Comparison of ENCODE assay signal across 8 cellular contexts in the genomic region with DNA sequence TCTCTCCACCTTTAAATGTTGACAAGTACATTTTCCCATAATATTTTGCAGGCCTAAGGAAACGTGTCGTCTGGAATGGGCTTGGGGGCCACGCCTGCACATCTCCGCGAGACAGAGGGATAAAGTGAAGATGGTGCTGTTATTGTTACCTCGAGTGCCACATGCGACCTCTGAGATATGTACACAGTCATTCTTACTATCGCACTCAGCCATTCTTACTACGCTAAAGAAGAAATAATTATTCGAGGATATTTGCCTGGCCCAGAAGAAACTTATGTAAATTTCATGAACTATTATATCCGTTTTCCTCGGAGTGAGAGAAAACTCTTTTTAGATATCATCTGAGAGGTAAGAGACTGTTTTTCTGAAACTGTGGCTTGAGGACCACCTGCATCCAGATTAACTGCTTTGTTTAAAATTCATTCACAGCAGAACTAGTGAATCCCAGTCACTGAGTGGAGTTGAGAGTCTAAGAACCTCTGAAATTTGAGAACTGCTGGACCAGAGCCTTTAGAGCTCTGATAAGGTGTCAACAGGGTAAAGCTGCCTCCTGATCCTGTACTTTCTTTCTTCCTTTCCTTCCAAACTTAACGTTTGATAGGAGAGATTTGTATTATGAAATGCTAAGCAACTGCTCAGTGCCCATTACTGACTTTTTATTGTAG. TPM values are rescaled to one million over a fixed set of nuclear protein-coding genes. Genes with fewer than 3 reads are reported as not detected.
DNase-seq lines count a peak whose midpoint lies in the region; ATAC-seq, FAIRE-seq and TF ChIP-seq lines count a peak whose summit lies in the region.

No MANE protein-coding gene starts in this region.

- in situ Hi-C loops in GM13976 (cut with MboI; ENCODE audit: low sequenced_read_pairs, unreplicated experiment) = no loop called here

- H3K9me3 ChIP-seq in keratinocyte (ENCODE audit: control insufficient read depth, low read depth, low read length) = no peaks in the 10 kb centered on the region

- peak overlapping the region; percentile 75 for H3K4me3 ChIP-seq in BJ (ENCODE audit: low read depth, low read length)
- H3K4me3 ChIP-seq in keratinocyte (ENCODE audit: control insufficient read depth in 2 of 3, extremely low read depth in 1 of 3, insufficient read depth in 2 of 3, low read depth in 1 of 3, low read length in 3 of 3) = peak overlapping the region; percentile 77 to 96 (median 92)

- DNase-seq in BJ (ENCODE audit: low read depth) = no peak
- no peak for DNase-seq in keratinocyte (ENCODE audit: low read depth, low spot score)
- DNase-seq in GM13976 (ENCODE audit: low spot score) = no peak
- DNase-seq in AG08395 (ENCODE audit: low spot score) = no peak
- DNase-seq in SIG-M5 (lab: John Stamatoyannopoulos, UW) = no peak
- DNase-seq in NK-92 (lab: John Stamatoyannopoulos, UW; ENCODE audit: unreplicated experiment) = no peak

- CTCF ChIA-PET in BJ (lab: Yijun Ruan, JAX) = interaction anchor here (1.6 kb wide), 1 partner anchor 150 kb away, joined by 8 read pairs; a partner anchor contains a TSS

- H3K79me2 ChIP-seq in keratinocyte (ENCODE audit: control insufficient read depth, insufficient read depth, low read length) = peaks cover 17% of the 10 kb centered on the region

- H3K9ac ChIP-seq in keratinocyte (ENCODE audit: control insufficient read depth, extremely low read depth, insufficient read depth, low read length) = peak overlapping the region; percentile 89

- TF ChIP-seq CTCF in BJ (IDR thresholded peaks at IDR 0.05; ENCODE audit: insufficient read depth, low read depth, low read length) (no peak), VCaP (conservative IDR thresholded peaks at IDR 0.05) (no peak), keratinocyte (optimal IDR thresholded peaks at IDR 0.05 in 1 of 3, IDR thresholded peaks at IDR 0.05 in 1 of 3, conservative IDR thresholded peaks at IDR 0.05 in 1 of 3; ENCODE audit: extremely low read depth in 1 of 3, insufficient read depth in 2 of 3, low read length in 3 of 3) (no peak), GM13976 (IDR thresholded peaks at IDR 0.05; ENCODE audit: borderline replicate concordance, control extremely low read depth, extremely low read depth, insufficient read depth, missing control alignments) (no peak)

- FAIRE-seq in keratinocyte (lab: Jason Lieb, UNC) = no peak

- no peaks in the 10 kb centered on the region for H4K20me1 ChIP-seq in keratinocyte (ENCODE audit: control insufficient read depth, extremely low read depth, insufficient read depth, low read length)

- POLR2A ChIA-PET in BJ (lab: Charles Lee) = no interaction called here

- ATAC-seq in GM21619 (IDR thresholded peaks at IDR 0.05; ENCODE audit: unreplicated experiment) = peak; percentile 5

- H3K36me3 ChIP-seq in BJ (ENCODE audit: control insufficient read depth, insufficient read depth, low read length) = no peaks in the 10 kb centered on the region
- peaks cover 0 to 6% of the 10 kb centered on the region in 2 experiments for H3K36me3 ChIP-seq in keratinocyte (ENCODE audit: control insufficient read depth in 2 of 2, extremely low read depth in 1 of 2, insufficient read depth in 2 of 2, low read length in 2 of 2)

- H3K27me3 ChIP-seq in BJ (ENCODE audit: control insufficient read depth, insufficient read depth, low read length) (no peaks in the 10 kb centered on the region), keratinocyte (ENCODE audit: control insufficient read depth, extremely low read depth, insufficient read depth, low read length) (no peaks in the 10 kb centered on the region)

- dilution Hi-C loops in keratinocyte (cut with MboI; ENCODE audit: extremely low pct_ligation_motif_present, low sequenced_read_pairs) = loop anchor here (25.0 kb wide), 1 partner anchor 237 kb away; no protein-coding TSS in a partner anchor

- H3K27ac ChIP-seq in VCaP = peak overlapping the region; percentile 93; the same call in 1 of the 2 replicates
- H3K27ac ChIP-seq in keratinocyte (ENCODE audit: control insufficient read depth, insufficient read depth, low read length) = peak overlapping the region; percentile 84

- H2AFZ ChIP-seq in keratinocyte (ENCODE audit: control insufficient read depth, low read length) = peak overlapping the region; percentile 98

- H3K4me2 ChIP-seq in keratinocyte (ENCODE audit: control insufficient read depth, extremely low read depth, insufficient read depth, low read depth, low read length) = peak overlapping the region; percentile 74

- no peaks in the 10 kb centered on the region for H3K9me1 ChIP-seq in keratinocyte (ENCODE audit: control insufficient read depth, extremely low read depth, insufficient read depth, low read length)

- peaks cover 21% of the 10 kb centered on the region for H3K4me1 ChIP-seq in keratinocyte (ENCODE audit: control insufficient read depth, extremely low read depth, insufficient read depth, low read length)

RNA-seq across cellular contexts. Expression of a gene that starts 0.8 kb away (rescaled TPM):
- polyA plus RNA-seq in BJ (2011; rRNA removed) = 2.6 and 5.2 TPM in 2 replicates
- polyA minus RNA-seq in BJ (2011; rRNA and poly(A)+ RNA removed) = 3.2 and 3.7 TPM in 2 replicates
- 0.84 to 6.5 TPM (median 5.4 TPM) in 3 replicates for polyA plus RNA-seq in keratinocyte
- 0.15 TPM for polyA plus RNA-seq in keratinocyte (2011; ENCODE audit: low read depth)
- 1.2 and 2.0 TPM in 2 replicates for polyA plus RNA-seq in keratinocyte (2011; cell fraction: cytosol; rRNA removed)
- polyA plus RNA-seq in keratinocyte (2011; cell fraction: nucleus; rRNA removed) = 1.1 and 1.2 TPM in 2 replicates
- polyA plus RNA-seq in keratinocyte (2012; ENCODE audit: low replicate concordance) = 0.18 and 5.8 TPM in 2 replicates
- 1.4 to 9.7 TPM (median 2.6 TPM) in 3 replicates for polyA minus RNA-seq in keratinocyte
- 4.2 TPM for polyA minus RNA-seq in keratinocyte (2011; cell fraction: cytosol; rRNA and poly(A)+ RNA removed)
- 1.8 and 3.0 TPM in 2 replicates for polyA minus RNA-seq in keratinocyte (2011; cell fraction: nucleus; rRNA and poly(A)+ RNA removed)
